ENCODE assay signal across 14 cellular contexts in genomic region chr6:125245109-125245508, GRCh38. TPM values are rescaled to one million over a fixed set of nuclear protein-coding genes. Genes with fewer than 3 reads are reported as not detected.
DNase-seq lines count a peak whose midpoint lies in the region; ATAC-seq and TF ChIP-seq lines count a peak whose summit lies in the region.
"Had no signal": no experiment of that assay in that cellular context is flagged by ENCODE, and none has a peak within 500 bp of the region (broad histone marks: within the 10 kb centered on the region; RNA-seq: fewer than 3 reads in every experiment).

No MANE protein-coding gene starts in this region.

- H3K4me1 ChIP-seq in HCT116 (ENCODE audit: control insufficient read depth in 1 of 2, insufficient read depth in 2 of 2, low read length in 2 of 2) (peaks cover 10 to 14% of the 10 kb centered on the region in 2 experiments; a peak in 2 of 4 replicates), esophagus (ENCODE audit: control insufficient read depth in 2 of 2, insufficient read depth in 2 of 2, low read length in 1 of 2) (peaks cover 0 to 7% of the 10 kb centered on the region in 2 donors)

- H3K9me2 ChIP-seq in HCT116 (ENCODE audit: insufficient read depth), result no peaks in the 10 kb centered on the region

- H3K36me3 ChIP-seq in HCT116 (ENCODE audit: control insufficient read depth in 1 of 2, insufficient read depth in 2 of 2, low read length in 2 of 2), result no peaks in the 10 kb centered on the region
- H3K36me3 ChIP-seq in esophagus (ENCODE audit: control insufficient read depth in 2 of 2, insufficient read depth in 2 of 2, low read length in 1 of 2), result no peaks in the 10 kb centered on the region

- RAD21 ChIA-PET in HCT116 (lab: Charles Lee; ENCODE audit: low non-redundant PET in 1 of 2, low total read pairs in 2 of 2, uncharacterized antibody in 2 of 2, unreplicated experiment in 2 of 2), result no interaction called here

- H4K20me1 ChIP-seq in HCT116 (ENCODE audit: insufficient read depth), result no peaks in the 10 kb centered on the region

- peaks cover 41% of the 10 kb centered on the region for H3K36me3 Mint-ChIP-seq in mesothelial cell of epicardium

- no peak for TF ChIP-seq RAD21 in HCT116 (IDR thresholded peaks at IDR 0.05; ENCODE audit: low read depth)

- H3K4me3 ChIP-seq in HCT116 (replicated peaks in 1 of 2; ENCODE audit: low read depth in 1 of 2, low read length in 2 of 2), result no peak overlapping the region
- H3K4me3 ChIP-seq in esophagus (ENCODE audit: low read depth in 1 of 2, low read length in 2 of 2), result no peak overlapping the region

- H3K27ac Mint-ChIP-seq in mesothelial cell of epicardium, result peak overlapping the region; percentile 86
- H3K27ac Mint-ChIP-seq: B cell; CD4-positive, alpha-beta T cell had no signal

- H3K27me3 Mint-ChIP-seq in mesothelial cell of epicardium (ENCODE audit: low read depth), result no peaks in the 10 kb centered on the region

- no peak for ATAC-seq in HCT116
- no peak for ATAC-seq in GM19023 (IDR thresholded peaks at IDR 0.05; ENCODE audit: unreplicated experiment)

- H3K4me3 Mint-ChIP-seq in mesothelial cell of epicardium, result no peak overlapping the region
- H3K4me3 Mint-ChIP-seq: B cell; CD4-positive, alpha-beta T cell; H9 had no signal

- H3K4me2 ChIP-seq in HCT116 (ENCODE audit: low read length), result peak overlapping the region; percentile 20; the same call in 1 of the 2 replicates

- H2AFZ ChIP-seq in HCT116 (ENCODE audit: low read depth, low read length, poor library complexity, severe bottlenecking), result no peak overlapping the region

- DNase-seq in HCT116 (ENCODE audit: low read depth, low spot score), result no peak
- DNase-seq in mesothelial cell of epicardium (ENCODE audit: low spot score in 2 of 2, unreplicated experiment in 2 of 2), result no peak
- DNase-seq in NCI-H146 (lab: John Stamatoyannopoulos, UW), result no peak
- no peak for DNase-seq in ecto neural progenitor cell (ENCODE audit: low spot score)
- DNase-seq in putamen (ENCODE audit: low spot score), result no peak
- DNase-seq: C1 segment of cervical spinal cord; CD4-positive, alpha-beta T cell; DMS79; GOT3; IMR-90 had no signal

- peaks cover 39% of the 10 kb centered on the region for H3K9me3 Mint-ChIP-seq in mesothelial cell of epicardium

- peaks cover 33% of the 10 kb centered on the region for H3K4me1 Mint-ChIP-seq in mesothelial cell of epicardium
- H3K4me1 Mint-ChIP-seq: B cell had no signal

- H3K27me3 ChIP-seq in HCT116 (ENCODE audit: insufficient read depth, low read length), result no peaks in the 10 kb centered on the region
- H3K27me3 ChIP-seq in esophagus (ENCODE audit: control insufficient read depth in 1 of 2, insufficient read depth in 2 of 2, low read length in 2 of 2), result no peaks in the 10 kb centered on the region

- WGBS in esophagus, 2 donors, result 75 to 79% methylated on average over 4 of the region's 4 CpGs

- intact Hi-C loops in HCT116 (cut with micrococcal nuclease), result no loop called here

- H3K9ac ChIP-seq in HCT116 (ENCODE audit: low read length), result no peak overlapping the region

- CTCF ChIA-PET in HCT116 (lab: Charles Lee), result no interaction called here

- TF ChIP-seq POLR2A in HCT116 (IDR thresholded peaks at IDR 0.05; ENCODE audit: borderline replicate concordance, extremely low read depth, insufficient read depth, insufficient read length), result no peak

- TF ChIP-seq CTCF in HCT116 (IDR thresholded peaks at IDR 0.05 in 2 of 3, conservative IDR thresholded peaks at IDR 0.05 in 1 of 3; ENCODE audit: borderline replicate concordance in 1 of 3, insufficient read depth in 1 of 3, low read depth in 2 of 3, low read length in 2 of 3) (no peak), mesothelial cell of epicardium (IDR thresholded peaks at IDR 0.05; ENCODE audit: unreplicated experiment) (no peak)

- POLR2A ChIA-PET in HCT116 (lab: Charles Lee), result no interaction called here

- no peaks in the 10 kb centered on the region for H3K9me3 ChIP-seq in HCT116 (ENCODE audit: control insufficient read depth in 1 of 2, insufficient read depth in 1 of 2, low read depth in 1 of 2, low read length in 2 of 2)
- peaks cover 0 to 2% of the 10 kb centered on the region in 2 donors for H3K9me3 ChIP-seq in esophagus (ENCODE audit: control insufficient read depth in 2 of 2, insufficient read depth in 1 of 2, low read depth in 1 of 2, low read length in 1 of 2)

- no peaks in the 10 kb centered on the region; the same call in 1 of the 2 replicates for H3K79me2 ChIP-seq in HCT116 (ENCODE audit: insufficient read depth, low read length)

- no peak overlapping the region for H3K27ac ChIP-seq in HCT116 (ENCODE audit: low read depth, low read length)
- peak overlapping the region; percentile 52 to 83 for H3K27ac ChIP-seq in esophagus (ENCODE audit: low read depth in 2 of 2, low read length in 1 of 2)

- BruUV-seq in HCT116 (replicated peaks; lab: Mats Ljungman, UMichigan), result no TSS peak

TF ChIP-seq in HCT116, 20 proteins besides CTCF, POLR2A, EP300 and RAD21:
- TF ChIP-seq REST (IDR thresholded peaks at IDR 0.05; ENCODE audit: low read depth) (no peak), CEBPB (IDR thresholded peaks at IDR 0.05; ENCODE audit: low read depth) (no peak), SP1 (IDR thresholded peaks at IDR 0.05; ENCODE audit: low read depth) (no peak)

RNA-seq across cellular contexts. Expression of gene HDDC2, which starts 56.7 kb away (rescaled TPM):
- 95.6 TPM for total RNA-seq in HCT116 (2021; ENCODE audit: unreplicated experiment)
- 81.4 and 103 TPM in 2 replicates for polyA plus RNA-seq in HCT116 (2012)
- polyA plus RNA-seq in esophagus, result 10 to 100 TPM; 63.5 to 68.9 TPM
- total RNA-seq in mesothelial cell of epicardium, result 102 to 111 TPM (median 103 TPM) in 3 replicates
